Comparison of ENCODE assay signal across 1 cellular context in the genomic region with DNA sequence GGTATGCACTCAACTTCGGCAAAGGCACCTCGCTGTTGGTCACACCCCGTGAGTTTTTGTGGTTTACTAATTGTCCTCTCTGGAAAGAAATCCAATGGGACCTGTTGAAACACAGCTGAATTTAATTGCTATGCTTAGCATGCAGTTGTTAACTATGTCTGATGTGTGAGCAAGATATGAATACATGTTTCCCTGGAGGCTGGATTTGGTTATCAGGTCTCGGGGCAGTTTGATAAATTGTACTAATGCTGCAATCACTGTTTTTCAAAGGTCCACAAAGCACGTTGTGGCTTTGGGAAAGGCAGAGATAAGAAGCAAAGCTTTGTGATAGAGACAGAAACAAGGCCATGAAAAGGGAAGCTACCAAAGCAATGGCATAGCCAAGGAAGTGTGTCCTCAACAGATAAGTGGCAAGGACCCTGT.
TF ChIP-seq lines count a peak whose summit lies in the region.

No MANE protein-coding gene starts in this region.

TF ChIP-seq in K562, 482 proteins besides CTCF, POLR2A, EP300 and RAD21 (continued from another document and continues in another):
- TF ChIP-seq MYC (IDR thresholded peaks at IDR 0.05; ENCODE audit: low read depth, low read length), result no peak
- no peak for TF ChIP-seq MYC (CRISPR knock-in tag; IDR thresholded peaks at IDR 0.05; ENCODE audit: borderline replicate concordance, low read depth)
- TF ChIP-seq ZNF644 (tag; IDR thresholded peaks at IDR 0.05; ENCODE audit: low read depth), result 0 out of 2 replicates have a peak, but pooled peaks have one; percentile 43
- no peak for TF ChIP-seq ZNF24 (IDR thresholded peaks at IDR 0.05)
- TF ChIP-seq OTX1 (CRISPR knock-in tag; IDR thresholded peaks at IDR 0.05), result no peak
- peak in 1 of 2 experiments; percentile 76; a peak in 2 of 4 replicates for TF ChIP-seq HDAC1 (IDR thresholded peaks at IDR 0.05)
- peak; percentile 29; the same call in 1 of the 2 replicates for TF ChIP-seq MTA2 (IDR thresholded peaks at IDR 0.05; ENCODE audit: low read depth)
- TF ChIP-seq KDM1A (IDR thresholded peaks at IDR 0.05), result peak; percentile 88 to 91
- TF ChIP-seq, protein P1, sequence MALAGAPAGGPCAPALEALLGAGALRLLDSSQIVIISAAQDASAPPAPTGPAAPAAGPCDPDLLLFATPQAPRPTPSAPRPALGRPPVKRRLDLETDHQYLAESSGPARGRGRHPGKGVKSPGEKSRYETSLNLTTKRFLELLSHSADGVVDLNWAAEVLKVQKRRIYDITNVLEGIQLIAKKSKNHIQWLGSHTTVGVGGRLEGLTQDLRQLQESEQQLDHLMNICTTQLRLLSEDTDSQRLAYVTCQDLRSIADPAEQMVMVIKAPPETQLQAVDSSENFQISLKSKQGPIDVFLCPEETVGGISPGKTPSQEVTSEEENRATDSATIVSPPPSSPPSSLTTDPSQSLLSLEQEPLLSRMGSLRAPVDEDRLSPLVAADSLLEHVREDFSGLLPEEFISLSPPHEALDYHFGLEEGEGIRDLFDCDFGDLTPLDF (CRISPR knock-in tag; IDR thresholded peaks at IDR 0.05), result no peak
- no peak for TF ChIP-seq CHD2 (IDR thresholded peaks at IDR 0.05; ENCODE audit: low read depth, low read length)
- 0 out of 2 replicates have a peak, but pooled peaks have one; percentile 49 for TF ChIP-seq ZNF589 (CRISPR knock-in tag; IDR thresholded peaks at IDR 0.05; ENCODE audit: low read depth)
- TF ChIP-seq, protein P2, sequence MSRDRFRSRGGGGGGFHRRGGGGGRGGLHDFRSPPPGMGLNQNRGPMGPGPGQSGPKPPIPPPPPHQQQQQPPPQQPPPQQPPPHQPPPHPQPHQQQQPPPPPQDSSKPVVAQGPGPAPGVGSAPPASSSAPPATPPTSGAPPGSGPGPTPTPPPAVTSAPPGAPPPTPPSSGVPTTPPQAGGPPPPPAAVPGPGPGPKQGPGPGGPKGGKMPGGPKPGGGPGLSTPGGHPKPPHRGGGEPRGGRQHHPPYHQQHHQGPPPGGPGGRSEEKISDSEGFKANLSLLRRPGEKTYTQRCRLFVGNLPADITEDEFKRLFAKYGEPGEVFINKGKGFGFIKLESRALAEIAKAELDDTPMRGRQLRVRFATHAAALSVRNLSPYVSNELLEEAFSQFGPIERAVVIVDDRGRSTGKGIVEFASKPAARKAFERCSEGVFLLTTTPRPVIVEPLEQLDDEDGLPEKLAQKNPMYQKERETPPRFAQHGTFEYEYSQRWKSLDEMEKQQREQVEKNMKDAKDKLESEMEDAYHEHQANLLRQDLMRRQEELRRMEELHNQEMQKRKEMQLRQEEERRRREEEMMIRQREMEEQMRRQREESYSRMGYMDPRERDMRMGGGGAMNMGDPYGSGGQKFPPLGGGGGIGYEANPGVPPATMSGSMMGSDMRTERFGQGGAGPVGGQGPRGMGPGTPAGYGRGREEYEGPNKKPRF (IDR thresholded peaks at IDR 0.05; ENCODE audit: low read depth, low read length), result no peak
- TF ChIP-seq ZNF354B (CRISPR knock-in tag; IDR thresholded peaks at IDR 0.05), result no peak
- TF ChIP-seq CREBBP (IDR thresholded peaks at IDR 0.05; ENCODE audit: low read depth, low read length), result no peak
- TF ChIP-seq FOXM1 (IDR thresholded peaks at IDR 0.05; ENCODE audit: low read depth), result peak; percentile 29; the same call in 1 of the 2 replicates
- no peak for TF ChIP-seq FOXM1 (CRISPR knock-in tag; IDR thresholded peaks at IDR 0.05; ENCODE audit: low read depth)
- no peak for TF ChIP-seq HSF4 (CRISPR knock-in tag; IDR thresholded peaks at IDR 0.05; ENCODE audit: borderline replicate concordance)
- 0 out of 2 replicates have a peak, but pooled peaks have one; percentile 18 for TF ChIP-seq SP1 (CRISPR knock-in tag; IDR thresholded peaks at IDR 0.05)
- TF ChIP-seq, protein P3, sequence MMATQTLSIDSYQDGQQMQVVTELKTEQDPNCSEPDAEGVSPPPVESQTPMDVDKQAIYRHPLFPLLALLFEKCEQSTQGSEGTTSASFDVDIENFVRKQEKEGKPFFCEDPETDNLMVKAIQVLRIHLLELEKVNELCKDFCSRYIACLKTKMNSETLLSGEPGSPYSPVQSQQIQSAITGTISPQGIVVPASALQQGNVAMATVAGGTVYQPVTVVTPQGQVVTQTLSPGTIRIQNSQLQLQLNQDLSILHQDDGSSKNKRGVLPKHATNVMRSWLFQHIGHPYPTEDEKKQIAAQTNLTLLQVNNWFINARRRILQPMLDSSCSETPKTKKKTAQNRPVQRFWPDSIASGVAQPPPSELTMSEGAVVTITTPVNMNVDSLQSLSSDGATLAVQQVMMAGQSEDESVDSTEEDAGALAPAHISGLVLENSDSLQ (IDR thresholded peaks at IDR 0.05), result no peak
- no peak for TF ChIP-seq SLC30A9 (CRISPR knock-in tag; IDR thresholded peaks at IDR 0.05)
- TF ChIP-seq SAFB (IDR thresholded peaks at IDR 0.05; ENCODE audit: borderline replicate concordance, low read depth, low read length), result no peak
- no peak for TF ChIP-seq ZNF717 (CRISPR knock-in tag; IDR thresholded peaks at IDR 0.05)
- peak; percentile 87 to 98 for TF ChIP-seq RCOR1 (IDR thresholded peaks at IDR 0.05; ENCODE audit: borderline replicate concordance in 1 of 2, low read depth in 2 of 2, low read length in 2 of 2)
- 0 out of 2 replicates have a peak, but pooled peaks have one; percentile 78 for TF ChIP-seq HEY1 (CRISPR knock-in tag; IDR thresholded peaks at IDR 0.05; ENCODE audit: borderline replicate concordance)
- no peak for TF ChIP-seq ZNF444 (CRISPR knock-in tag; IDR thresholded peaks at IDR 0.05)
- TF ChIP-seq, protein P4, sequence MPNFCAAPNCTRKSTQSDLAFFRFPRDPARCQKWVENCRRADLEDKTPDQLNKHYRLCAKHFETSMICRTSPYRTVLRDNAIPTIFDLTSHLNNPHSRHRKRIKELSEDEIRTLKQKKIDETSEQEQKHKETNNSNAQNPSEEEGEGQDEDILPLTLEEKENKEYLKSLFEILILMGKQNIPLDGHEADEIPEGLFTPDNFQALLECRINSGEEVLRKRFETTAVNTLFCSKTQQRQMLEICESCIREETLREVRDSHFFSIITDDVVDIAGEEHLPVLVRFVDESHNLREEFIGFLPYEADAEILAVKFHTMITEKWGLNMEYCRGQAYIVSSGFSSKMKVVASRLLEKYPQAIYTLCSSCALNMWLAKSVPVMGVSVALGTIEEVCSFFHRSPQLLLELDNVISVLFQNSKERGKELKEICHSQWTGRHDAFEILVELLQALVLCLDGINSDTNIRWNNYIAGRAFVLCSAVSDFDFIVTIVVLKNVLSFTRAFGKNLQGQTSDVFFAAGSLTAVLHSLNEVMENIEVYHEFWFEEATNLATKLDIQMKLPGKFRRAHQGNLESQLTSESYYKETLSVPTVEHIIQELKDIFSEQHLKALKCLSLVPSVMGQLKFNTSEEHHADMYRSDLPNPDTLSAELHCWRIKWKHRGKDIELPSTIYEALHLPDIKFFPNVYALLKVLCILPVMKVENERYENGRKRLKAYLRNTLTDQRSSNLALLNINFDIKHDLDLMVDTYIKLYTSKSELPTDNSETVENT (CRISPR knock-in tag; IDR thresholded peaks at IDR 0.05), result no peak
- TF ChIP-seq CXXC5 (CRISPR knock-in tag; IDR thresholded peaks at IDR 0.05), result peak; percentile 61
- no peak for TF ChIP-seq ELF2 (CRISPR knock-in tag; IDR thresholded peaks at IDR 0.05)
- TF ChIP-seq, protein P5, sequence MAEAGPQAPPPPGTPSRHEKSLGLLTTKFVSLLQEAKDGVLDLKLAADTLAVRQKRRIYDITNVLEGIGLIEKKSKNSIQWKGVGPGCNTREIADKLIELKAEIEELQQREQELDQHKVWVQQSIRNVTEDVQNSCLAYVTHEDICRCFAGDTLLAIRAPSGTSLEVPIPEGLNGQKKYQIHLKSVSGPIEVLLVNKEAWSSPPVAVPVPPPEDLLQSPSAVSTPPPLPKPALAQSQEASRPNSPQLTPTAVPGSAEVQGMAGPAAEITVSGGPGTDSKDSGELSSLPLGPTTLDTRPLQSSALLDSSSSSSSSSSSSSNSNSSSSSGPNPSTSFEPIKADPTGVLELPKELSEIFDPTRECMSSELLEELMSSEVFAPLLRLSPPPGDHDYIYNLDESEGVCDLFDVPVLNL (CRISPR knock-in tag; IDR thresholded peaks at IDR 0.05; ENCODE audit: low read depth), result no peak
- no peak for TF ChIP-seq ZNF165 (CRISPR knock-in tag; IDR thresholded peaks at IDR 0.05; ENCODE audit: borderline replicate concordance)
- no peak for TF ChIP-seq U2AF1 (optimal IDR thresholded peaks at IDR 0.05; ENCODE audit: low read depth, low read length)
- TF ChIP-seq CHD4 (IDR thresholded peaks at IDR 0.05; ENCODE audit: insufficient read depth, insufficient replicate concordance, low read depth, low read length, poor library complexity, severe bottlenecking), result no peak
- TF ChIP-seq ESRRA (IDR thresholded peaks at IDR 0.05; ENCODE audit: borderline replicate concordance, low read depth), result peak; percentile 55; the same call in 1 of the 2 replicates
- TF ChIP-seq, protein P6, sequence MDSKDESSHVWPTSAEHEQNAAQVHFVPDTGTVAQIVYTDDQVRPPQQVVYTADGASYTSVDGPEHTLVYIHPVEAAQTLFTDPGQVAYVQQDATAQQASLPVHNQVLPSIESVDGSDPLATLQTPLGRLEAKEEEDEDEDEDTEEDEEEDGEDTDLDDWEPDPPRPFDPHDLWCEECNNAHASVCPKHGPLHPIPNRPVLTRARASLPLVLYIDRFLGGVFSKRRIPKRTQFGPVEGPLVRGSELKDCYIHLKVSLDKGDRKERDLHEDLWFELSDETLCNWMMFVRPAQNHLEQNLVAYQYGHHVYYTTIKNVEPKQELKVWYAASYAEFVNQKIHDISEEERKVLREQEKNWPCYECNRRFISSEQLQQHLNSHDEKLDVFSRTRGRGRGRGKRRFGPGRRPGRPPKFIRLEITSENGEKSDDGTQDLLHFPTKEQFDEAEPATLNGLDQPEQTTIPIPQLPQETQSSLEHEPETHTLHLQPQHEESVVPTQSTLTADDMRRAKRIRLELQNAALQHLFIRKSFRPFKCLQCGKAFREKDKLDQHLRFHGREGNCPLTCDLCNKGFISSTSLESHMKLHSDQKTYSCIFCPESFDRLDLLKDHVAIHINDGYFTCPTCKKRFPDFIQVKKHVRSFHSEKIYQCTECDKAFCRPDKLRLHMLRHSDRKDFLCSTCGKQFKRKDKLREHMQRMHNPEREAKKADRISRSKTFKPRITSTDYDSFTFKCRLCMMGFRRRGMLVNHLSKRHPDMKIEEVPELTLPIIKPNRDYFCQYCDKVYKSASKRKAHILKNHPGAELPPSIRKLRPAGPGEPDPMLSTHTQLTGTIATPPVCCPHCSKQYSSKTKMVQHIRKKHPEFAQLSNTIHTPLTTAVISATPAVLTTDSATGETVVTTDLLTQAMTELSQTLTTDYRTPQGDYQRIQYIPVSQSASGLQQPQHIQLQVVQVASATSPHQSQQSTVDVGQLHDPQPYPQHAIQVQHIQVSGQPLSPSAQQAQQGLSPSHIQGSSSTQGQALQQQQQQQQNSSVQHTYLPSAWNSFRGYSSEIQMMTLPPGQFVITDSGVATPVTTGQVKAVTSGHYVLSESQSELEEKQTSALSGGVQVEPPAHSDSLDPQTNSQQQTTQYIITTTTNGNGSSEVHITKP (IDR thresholded peaks at IDR 0.05; ENCODE audit: partially characterized antibody), result no peak
- TF ChIP-seq, protein P7, sequence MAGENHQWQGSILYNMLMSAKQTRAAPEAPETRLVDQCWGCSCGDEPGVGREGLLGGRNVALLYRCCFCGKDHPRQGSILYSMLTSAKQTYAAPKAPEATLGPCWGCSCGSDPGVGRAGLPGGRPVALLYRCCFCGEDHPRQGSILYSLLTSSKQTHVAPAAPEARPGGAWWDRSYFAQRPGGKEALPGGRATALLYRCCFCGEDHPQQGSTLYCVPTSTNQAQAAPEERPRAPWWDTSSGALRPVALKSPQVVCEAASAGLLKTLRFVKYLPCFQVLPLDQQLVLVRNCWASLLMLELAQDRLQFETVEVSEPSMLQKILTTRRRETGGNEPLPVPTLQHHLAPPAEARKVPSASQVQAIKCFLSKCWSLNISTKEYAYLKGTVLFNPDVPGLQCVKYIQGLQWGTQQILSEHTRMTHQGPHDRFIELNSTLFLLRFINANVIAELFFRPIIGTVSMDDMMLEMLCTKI (IDR thresholded peaks at IDR 0.05; ENCODE audit: partially characterized antibody), result no peak
- no peak for TF ChIP-seq ZNF561 (CRISPR knock-in tag; conservative IDR thresholded peaks at IDR 0.05)
- 0 out of 2 replicates have a peak, but pooled peaks have one; percentile 63 for TF ChIP-seq BCL6 (CRISPR knock-in tag; IDR thresholded peaks at IDR 0.05)
- no peak for TF ChIP-seq PURB (CRISPR knock-in tag; IDR thresholded peaks at IDR 0.05; ENCODE audit: low read depth)
- TF ChIP-seq SOX6 (IDR thresholded peaks at IDR 0.05), result peak; percentile 95
- 0 out of 2 replicates have a peak, but pooled peaks have one; percentile 35 for TF ChIP-seq ZNF766 (CRISPR knock-in tag; conservative IDR thresholded peaks at IDR 0.05)
- peak in 1 of 2 experiments; percentile 85; a peak in 2 of 4 replicates for TF ChIP-seq TEAD1 (CRISPR knock-in tag; IDR thresholded peaks at IDR 0.05)
- TF ChIP-seq FOSL1 (tag; conservative IDR thresholded peaks at IDR 0.05), result 0 out of 2 replicates have a peak, but pooled peaks have one; percentile 40
- peak; percentile 17 for TF ChIP-seq CCNT2 (IDR thresholded peaks at IDR 0.05; ENCODE audit: borderline replicate concordance, extremely low read depth, insufficient read length, low read depth, low read length)
- TF ChIP-seq TCF3 (CRISPR knock-in tag; IDR thresholded peaks at IDR 0.05), result peak; percentile 59
- no peak for TF ChIP-seq LARP7 (IDR thresholded peaks at IDR 0.05)
- TF ChIP-seq, protein P8, sequence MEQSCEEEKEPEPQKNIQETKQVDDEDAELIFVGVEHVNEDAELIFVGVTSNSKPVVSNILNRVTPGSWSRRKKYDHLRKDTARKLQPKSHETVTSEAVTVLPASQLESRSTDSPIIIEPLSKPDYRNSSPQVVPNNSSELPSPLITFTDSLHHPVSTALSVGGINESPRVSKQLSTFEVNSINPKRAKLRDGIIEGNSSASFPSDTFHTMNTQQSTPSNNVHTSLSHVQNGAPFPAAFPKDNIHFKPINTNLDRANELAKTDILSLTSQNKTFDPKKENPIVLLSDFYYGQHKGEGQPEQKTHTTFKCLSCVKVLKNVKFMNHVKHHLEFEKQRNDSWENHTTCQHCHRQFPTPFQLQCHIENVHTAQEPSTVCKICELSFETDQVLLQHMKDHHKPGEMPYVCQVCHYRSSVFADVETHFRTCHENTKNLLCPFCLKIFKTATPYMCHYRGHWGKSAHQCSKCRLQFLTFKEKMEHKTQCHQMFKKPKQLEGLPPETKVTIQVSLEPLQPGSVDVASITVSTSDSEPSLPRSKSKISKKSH (CRISPR knock-in tag; IDR thresholded peaks at IDR 0.05), result no peak
- TF ChIP-seq HDAC2 (IDR thresholded peaks at IDR 0.05), result peak; percentile 85
- peak; percentile 69 for TF ChIP-seq ARID1B (IDR thresholded peaks at IDR 0.05)
- TF ChIP-seq NR2F6 (CRISPR knock-in tag; IDR thresholded peaks at IDR 0.05), result no peak
- TF ChIP-seq, protein P9, sequence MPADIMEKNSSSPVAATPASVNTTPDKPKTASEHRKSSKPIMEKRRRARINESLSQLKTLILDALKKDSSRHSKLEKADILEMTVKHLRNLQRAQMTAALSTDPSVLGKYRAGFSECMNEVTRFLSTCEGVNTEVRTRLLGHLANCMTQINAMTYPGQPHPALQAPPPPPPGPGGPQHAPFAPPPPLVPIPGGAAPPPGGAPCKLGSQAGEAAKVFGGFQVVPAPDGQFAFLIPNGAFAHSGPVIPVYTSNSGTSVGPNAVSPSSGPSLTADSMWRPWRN (IDR thresholded peaks at IDR 0.05; ENCODE audit: low read depth), result peak; percentile 96
- TF ChIP-seq NCOA1 (IDR thresholded peaks at IDR 0.05; ENCODE audit: low read depth), result no peak
- TF ChIP-seq CHD1 (IDR thresholded peaks at IDR 0.05; ENCODE audit: low read length), result no peak
- peak; percentile 47; the same call in 1 of the 2 replicates for TF ChIP-seq CTBP1 (IDR thresholded peaks at IDR 0.05; ENCODE audit: borderline replicate concordance)
- TF ChIP-seq BHLHE40 (IDR thresholded peaks at IDR 0.05; ENCODE audit: low read length), result peak; percentile 45; the same call in 1 of the 2 replicates
- TF ChIP-seq MEIS2 (IDR thresholded peaks at IDR 0.05; ENCODE audit: partially characterized antibody), result peak; percentile 75
- no peak for TF ChIP-seq RB1 (IDR thresholded peaks at IDR 0.05; ENCODE audit: low read depth)
